In genomic region chr4:26819478-26819877, GRCh38 we compare ENCODE assay signal across 18 cellular contexts. TPM values are rescaled to one million over a fixed set of nuclear protein-coding genes. Genes with fewer than 3 reads are reported as not detected.
A peak's percentile ranks its signal among the peaks of the same experiment; 100 is the strongest.
DNase-seq lines count a peak whose midpoint lies in the region; ATAC-seq, FAIRE-seq and TF ChIP-seq lines count a peak whose summit lies in the region.
"Had no signal": no experiment of that assay in that cellular context is flagged by ENCODE, and none has a peak within 500 bp of the region (broad histone marks: within the 10 kb centered on the region; RNA-seq: fewer than 3 reads in every experiment).

No MANE protein-coding gene starts in this region.

- no peaks in the 10 kb centered on the region for H3K9me3 ChIP-seq in OCI-LY1 (ENCODE audit: low read length)
- H3K9me3 ChIP-seq in small intestine (ENCODE audit: control insufficient read depth, low read depth): no peaks in the 10 kb centered on the region
- H3K9me3 ChIP-seq: gastrocnemius medialis, uterus had no signal

- intact Hi-C loops in activated CD8-positive, alpha-beta T cell treated with anti-CD3 and anti-CD28 coated beads for 36 hours (cut with micrococcal nuclease): no loop called here

- H3K9me3 Mint-ChIP-seq in activated CD8-positive, alpha-beta T cell treated with anti-CD3 and anti-CD28 coated beads for 36 hours: peaks cover 18% of the 10 kb centered on the region
- peaks cover 11% of the 10 kb centered on the region for H3K9me3 Mint-ChIP-seq in activated CD8-positive, alpha-beta T cell treated with anti-CD3 and anti-CD28 coated beads, Interleukin-2, amount 10 ng/mL, durations not matched to agents 7 days and 5 days (ENCODE audit: insufficient read depth)
- peaks cover 9 to 13% of the 10 kb centered on the region in 2 donors for H3K9me3 Mint-ChIP-seq in stimulated activated naive B cell treated with anti-CD40 and anti-IgM and Interleukin-4, amounts not matched to agents 10 μg/mL and 1 μg/mL and 100 μg/mL, for 72 hours

- H3K27me3 Mint-ChIP-seq in activated CD8-positive, alpha-beta T cell treated with anti-CD3 and anti-CD28 coated beads for 36 hours: no peaks in the 10 kb centered on the region
- H3K27me3 Mint-ChIP-seq in activated CD8-positive, alpha-beta T cell treated with anti-CD3 and anti-CD28 coated beads, Interleukin-2, amount 10 ng/mL, durations not matched to agents 7 days and 5 days (ENCODE audit: low read depth): no peaks in the 10 kb centered on the region
- peaks cover 29 to 50% of the 10 kb centered on the region in 2 donors for H3K27me3 Mint-ChIP-seq in stimulated activated naive B cell treated with anti-CD40 and anti-IgM and Interleukin-4, amounts not matched to agents 10 μg/mL and 1 μg/mL and 100 μg/mL, for 72 hours
- H3K27me3 Mint-ChIP-seq: CD4-positive, alpha-beta T cell had no signal

- CTCF ChIA-PET in activated CD8-positive, alpha-beta T cell treated with anti-CD3 and anti-CD28 coated beads for 36 hours (lab: Charles Lee): no interaction called here
- CTCF ChIA-PET in activated CD8-positive, alpha-beta T cell treated with anti-CD3 and anti-CD28 coated beads, Interleukin-2, amount 10 ng/mL, durations not matched to agents 7 days and 5 days (lab: Charles Lee): no interaction called here

- H3K79me2 ChIP-seq in OCI-LY1 (ENCODE audit: insufficient read depth, low read length): no peaks in the 10 kb centered on the region

- ATAC-seq in activated CD8-positive, alpha-beta T cell treated with anti-CD3 and anti-CD28 coated beads for 36 hours: peak; percentile 60
- no peak for ATAC-seq in activated CD8-positive, alpha-beta T cell treated with anti-CD3 and anti-CD28 coated beads, Interleukin-2, amount 10 ng/mL, durations not matched to agents 7 days and 5 days
- ATAC-seq in HG02852 (IDR thresholded peaks at IDR 0.05; ENCODE audit: unreplicated experiment): peak; percentile 40
- ATAC-seq in stimulated activated naive B cell treated with anti-CD40 and anti-IgM and Interleukin-4, amounts not matched to agents 10 μg/mL and 1 μg/mL and 100 μg/mL, for 72 hours (replicated peaks): peak; percentile 55 to 60
- no peak for ATAC-seq in GM21737 (IDR thresholded peaks at IDR 0.05; ENCODE audit: unreplicated experiment)
- ATAC-seq: gastrocnemius medialis had no signal

- no peak for FAIRE-seq in small intestine (lab: Jason Lieb, UNC)

- no peaks in the 10 kb centered on the region for H4K20me1 ChIP-seq in OCI-LY1 (ENCODE audit: insufficient read depth, low read length)

- TF ChIP-seq CTCF in activated CD8-positive, alpha-beta T cell treated with anti-CD3 and anti-CD28 coated beads for 36 hours (IDR thresholded peaks at IDR 0.05): no peak
- TF ChIP-seq CTCF in OCI-LY1 (IDR thresholded peaks at IDR 0.05; ENCODE audit: low read length): no peak

- H3K9ac ChIP-seq in OCI-LY1 (ENCODE audit: low read length): no peak overlapping the region

- H3K4me3 ChIP-seq in OCI-LY1 (ENCODE audit: low read depth, low read length, poor library complexity, severe bottlenecking): no peak overlapping the region
- H3K4me3 ChIP-seq in small intestine (ENCODE audit: low read depth in 1 of 2, low read length in 2 of 2): no peak overlapping the region
- H3K4me3 ChIP-seq: gastrocnemius medialis, uterus had no signal

- H3K4me3 Mint-ChIP-seq in activated CD8-positive, alpha-beta T cell treated with anti-CD3 and anti-CD28 coated beads for 36 hours: no peak overlapping the region
- H3K4me3 Mint-ChIP-seq in activated CD8-positive, alpha-beta T cell treated with anti-CD3 and anti-CD28 coated beads, Interleukin-2, amount 10 ng/mL, durations not matched to agents 7 days and 5 days: no peak overlapping the region
- no peak overlapping the region for H3K4me3 Mint-ChIP-seq in stimulated activated naive B cell treated with anti-CD40 and anti-IgM and Interleukin-4, amounts not matched to agents 10 μg/mL and 1 μg/mL and 100 μg/mL, for 72 hours
- H3K4me3 Mint-ChIP-seq: activated naive CD4-positive, alpha-beta T cell treated with anti-CD3 and anti-CD28 coated beads for 36 hours; CD4-positive, alpha-beta T cell; nephron progenitor cell had no signal

- no peaks in the 10 kb centered on the region for H3K9me2 ChIP-seq in OCI-LY1 (ENCODE audit: low read depth, low read length)

- H3K4me1 Mint-ChIP-seq in activated CD8-positive, alpha-beta T cell treated with anti-CD3 and anti-CD28 coated beads for 36 hours (ENCODE audit: low read depth): peaks cover 11% of the 10 kb centered on the region
- peaks cover 10% of the 10 kb centered on the region for H3K4me1 Mint-ChIP-seq in activated CD8-positive, alpha-beta T cell treated with anti-CD3 and anti-CD28 coated beads, Interleukin-2, amount 10 ng/mL, durations not matched to agents 7 days and 5 days (ENCODE audit: low read depth)
- peaks cover 41 to 58% of the 10 kb centered on the region in 2 donors for H3K4me1 Mint-ChIP-seq in stimulated activated naive B cell treated with anti-CD40 and anti-IgM and Interleukin-4, amounts not matched to agents 10 μg/mL and 1 μg/mL and 100 μg/mL, for 72 hours

- H3K27ac Mint-ChIP-seq in activated CD8-positive, alpha-beta T cell treated with anti-CD3 and anti-CD28 coated beads for 36 hours: no peak overlapping the region
- no peak overlapping the region for H3K27ac Mint-ChIP-seq in activated CD8-positive, alpha-beta T cell treated with anti-CD3 and anti-CD28 coated beads, Interleukin-2, amount 10 ng/mL, durations not matched to agents 7 days and 5 days
- peak overlapping the region; percentile 28 for H3K27ac Mint-ChIP-seq in stimulated activated naive B cell treated with anti-CD40 and anti-IgM and Interleukin-4, amounts not matched to agents 10 μg/mL and 1 μg/mL and 100 μg/mL, for 72 hours
- H3K27ac Mint-ChIP-seq: activated naive CD4-positive, alpha-beta T cell treated with anti-CD3 and anti-CD28 coated beads for 36 hours; CD4-positive, alpha-beta T cell; nephron progenitor cell had no signal

- no peaks in the 10 kb centered on the region for H3F3A ChIP-seq in OCI-LY1 (ENCODE audit: insufficient read depth, low read length)

- H2AFZ ChIP-seq in OCI-LY1 (ENCODE audit: low read length): no peak overlapping the region; the same call in 1 of the 2 replicates

- H3K27me3 ChIP-seq in OCI-LY1 (ENCODE audit: insufficient read depth, low read length) (no peaks in the 10 kb centered on the region), small intestine (ENCODE audit: control insufficient read depth in 2 of 2, insufficient read depth in 2 of 2, low read length in 2 of 2) (no peaks in the 10 kb centered on the region)
- H3K27me3 ChIP-seq: gastrocnemius medialis, uterus had no signal

- H3K4me2 ChIP-seq in OCI-LY1 (ENCODE audit: low read length): no peak overlapping the region

- H3K36me3 ChIP-seq in OCI-LY1 (ENCODE audit: insufficient read depth, low read length): peaks cover 7% of the 10 kb centered on the region; the same call in 1 of the 2 replicates
- no peaks in the 10 kb centered on the region for H3K36me3 ChIP-seq in small intestine (ENCODE audit: control insufficient read depth in 2 of 2, insufficient read depth in 2 of 2, low read length in 2 of 2)
- H3K36me3 ChIP-seq: gastrocnemius medialis, uterus had no signal

- H3K36me3 Mint-ChIP-seq in activated CD8-positive, alpha-beta T cell treated with anti-CD3 and anti-CD28 coated beads for 36 hours (ENCODE audit: low read depth): peaks cover 4% of the 10 kb centered on the region
- peaks cover 4% of the 10 kb centered on the region for H3K36me3 Mint-ChIP-seq in activated CD8-positive, alpha-beta T cell treated with anti-CD3 and anti-CD28 coated beads, Interleukin-2, amount 10 ng/mL, durations not matched to agents 7 days and 5 days (ENCODE audit: low read depth)
- peaks cover 5 to 10% of the 10 kb centered on the region in 2 donors for H3K36me3 Mint-ChIP-seq in stimulated activated naive B cell treated with anti-CD40 and anti-IgM and Interleukin-4, amounts not matched to agents 10 μg/mL and 1 μg/mL and 100 μg/mL, for 72 hours

- DNase-seq in activated CD8-positive, alpha-beta T cell treated with anti-CD3 and anti-CD28 coated beads for 36 hours: no peak
- DNase-seq in activated CD8-positive, alpha-beta T cell treated with anti-CD3 and anti-CD28 coated beads, Interleukin-2, amount 10 ng/mL, durations not matched to agents 7 days and 5 days: no peak
- peak; percentile 8 for DNase-seq in stimulated activated naive B cell treated with anti-CD40 and anti-IgM and Interleukin-4, amounts not matched to agents 10 μg/mL and 1 μg/mL and 100 μg/mL, for 72 hours
- no peak for DNase-seq in NCI-H526 treated with DMSO at 0.1 percent for 48 hours (lab: John Stamatoyannopoulos, UW)
- no peak for DNase-seq in small intestine
- DNase-seq: activated naive CD4-positive, alpha-beta T cell treated with anti-CD3 and anti-CD28 coated beads for 36 hours; CD4-positive, alpha-beta T cell; cortex of kidney; gastrocnemius medialis; NCI-H1417 treated with DMSO at 0.1 percent for 48 hours; nephron progenitor cell; Right ventricle myocardium superior; stimulated activated CD4-positive, alpha-beta T cell treated with anti-CD3 and anti-CD28 coated beads, Interleukin-12 subunit alpha, Interleukin-12 subunit beta, amount 100 ng/mL, for 4 hours; uterus had no signal

- H3K4me1 ChIP-seq in OCI-LY1 (ENCODE audit: insufficient read depth, low read length, severe bottlenecking) (peaks cover 51% of the 10 kb centered on the region), small intestine (ENCODE audit: control insufficient read depth in 2 of 2, insufficient read depth in 1 of 2, low read depth in 1 of 2, low read length in 1 of 2) (peaks cover 3 to 7% of the 10 kb centered on the region in 2 donors)
- H3K4me1 ChIP-seq: uterus had no signal

- POLR2A ChIA-PET in activated CD8-positive, alpha-beta T cell treated with anti-CD3 and anti-CD28 coated beads for 36 hours (lab: Charles Lee): no interaction called here
- POLR2A ChIA-PET in activated CD8-positive, alpha-beta T cell treated with anti-CD3 and anti-CD28 coated beads, Interleukin-2, amount 10 ng/mL, durations not matched to agents 7 days and 5 days (lab: Charles Lee): interaction anchor here (1.0 kb wide), 2 partner anchors 38 to 40 kb away, joined by 3 read pairs; no protein-coding TSS in a partner anchor

- H3K27ac ChIP-seq in OCI-LY1 (ENCODE audit: low read depth, low read length, poor library complexity, severe bottlenecking): peak overlapping the region; percentile 71
- no peak overlapping the region for H3K27ac ChIP-seq in small intestine (ENCODE audit: low read depth in 1 of 2, low read length in 1 of 2)
- H3K27ac ChIP-seq: epithelial cell of prostate, gastrocnemius medialis, uterus had no signal

RNA-seq across cellular contexts. Expression of gene STIM2, which starts 41.2 kb away (rescaled TPM):
- 10 to 100 TPM; 44.4 to 46.6 TPM for total RNA-seq in activated CD8-positive, alpha-beta T cell treated with anti-CD3 and anti-CD28 coated beads for 36 hours
- total RNA-seq in activated CD8-positive, alpha-beta T cell treated with anti-CD3 and anti-CD28 coated beads, Interleukin-2, amount 10 ng/mL, durations not matched to agents 7 days and 5 days: 10 to 100 TPM; 52.3 to 53.3 TPM
- polyA plus RNA-seq in small intestine: 10 to 100 TPM in 2 of 3 donors, 1 to 10 TPM in 1; 7.6 to 17.4 (median 14.1) TPM

Comparison
In these comparisons a context has a peak if more than half of its experiments do, and no peak if none do; other contexts are left out.
1. ATAC-seq: peak in activated CD8-positive, alpha-beta T cell treated with anti-CD3 and anti-CD28 coated beads for 36 hours (single experiment), HG02852 (single experiment) and stimulated activated naive B cell treated with anti-CD40 and anti-IgM and Interleukin-4, amounts not matched to agents 10 μg/mL and 1 μg/mL and 100 μg/mL, for 72 hours (2 of 2); none in activated CD8-positive, alpha-beta T cell treated with anti-CD3 and anti-CD28 coated beads, Interleukin-2, amount 10 ng/mL, durations not matched to agents 7 days and 5 days (single experiment) and GM21737 (single experiment).